Comparison of ENCODE assay signal across 8 cellular contexts in genomic region chr17:76147211-76148014, GRCh38. TPM values are rescaled to one million over a fixed set of nuclear protein-coding genes. Genes with fewer than 3 reads are reported as not detected.
DNase-seq lines count a peak whose midpoint lies in the region; ATAC-seq, FAIRE-seq and TF ChIP-seq lines count a peak whose summit lies in the region.

No MANE protein-coding gene starts in this region.

- CTCF ChIA-PET in A549 (lab: Yijun Ruan, JAX): interaction anchor here (0.8 to 21.1 kb wide), 11 partner anchors 9 to 133 kb away, joined by 3 to 206 read pairs (median 5); no protein-coding TSS in a partner anchor

- H3K9ac ChIP-seq in OCI-LY3 (ENCODE audit: low read length): no peak overlapping the region

- peak in 1 of 2 experiments; percentile 61; a peak in 3 of 6 replicates for ATAC-seq in A549
- ATAC-seq in HG02623 (IDR thresholded peaks at IDR 0.05; ENCODE audit: unreplicated experiment): no peak
- no peak for ATAC-seq in left lobe of liver
- ATAC-seq in GM21619 (IDR thresholded peaks at IDR 0.05; ENCODE audit: unreplicated experiment): no peak

- intact Hi-C loops in sigmoid colon (cut with DNase I): no loop called here

- no peaks in the 10 kb centered on the region for H3K79me2 ChIP-seq in DOHH2 (ENCODE audit: control insufficient read depth, low read length)
- H3K79me2 ChIP-seq in OCI-LY3 (ENCODE audit: low read length): no peaks in the 10 kb centered on the region

- H3K4me1 Mint-ChIP-seq in endothelial cell (ENCODE audit: unreplicated experiment): peaks cover 46% of the 10 kb centered on the region

- 69% methylated on average over 13 of the region's 13 CpGs for WGBS in A549 (ENCODE audit: missing lambda C conversion rate)
- WGBS in sigmoid colon, 2 donors: 89% methylated on average over 13 of the region's 13 CpGs

- peaks cover 8% of the 10 kb centered on the region for H3K27me3 Mint-ChIP-seq in endothelial cell (ENCODE audit: unreplicated experiment)

- H3K9me2 ChIP-seq in DOHH2 (replicated peaks; ENCODE audit: control insufficient read depth, low read length): no peaks in the 10 kb centered on the region

- TF ChIP-seq CTCF in A549 (IDR thresholded peaks at IDR 0.05) (peak; percentile 64), DOHH2 (IDR thresholded peaks at IDR 0.05; ENCODE audit: low read depth, low read length, poor library complexity, severe bottlenecking) (peak; percentile 66), OCI-LY3 (IDR thresholded peaks at IDR 0.05; ENCODE audit: low read depth, low read length) (peak; percentile 48), endothelial cell (IDR thresholded peaks at IDR 0.05; ENCODE audit: unreplicated experiment) (peak; percentile 78), sigmoid colon (IDR thresholded peaks at IDR 0.05) (peak in 3 of 4 experiments; percentile 39 to 52 (median 50))

- POLR2A ChIA-PET in A549 (lab: Yijun Ruan, JAX): interaction anchor here (0.6 kb wide), 1 partner anchor 54 kb away, joined by 8 read pairs; no protein-coding TSS in a partner anchor

- H3K36me3 Mint-ChIP-seq in endothelial cell (ENCODE audit: low read depth, unreplicated experiment): peaks cover 4% of the 10 kb centered on the region

- H3K4me1 ChIP-seq in A549: no peaks in the 10 kb centered on the region
- H3K4me1 ChIP-seq in DOHH2 (ENCODE audit: control insufficient read depth, low read length): peaks cover 47% of the 10 kb centered on the region
- peaks cover 37% of the 10 kb centered on the region for H3K4me1 ChIP-seq in OCI-LY3 (ENCODE audit: low read length)
- H3K4me1 ChIP-seq in sigmoid colon: peaks cover 0 to 18% (median 10%) of the 10 kb centered on the region in 4 donors

- no peak overlapping the region for H3K4me3 Mint-ChIP-seq in endothelial cell (ENCODE audit: unreplicated experiment)

- no peaks in the 10 kb centered on the region for H3K36me3 ChIP-seq in DOHH2 (ENCODE audit: control insufficient read depth, low read length)
- H3K36me3 ChIP-seq in OCI-LY3 (replicated peaks; ENCODE audit: low read depth, low read length): no peaks in the 10 kb centered on the region
- no peaks in the 10 kb centered on the region for H3K36me3 ChIP-seq in sigmoid colon

- H3K4me3 ChIP-seq in A549 (no peak overlapping the region), DOHH2 (ENCODE audit: low read length) (no peak overlapping the region), OCI-LY3 (ENCODE audit: low read length) (no peak overlapping the region), sigmoid colon (no peak overlapping the region)

- H3K27ac ChIP-seq in A549: no peak overlapping the region
- no peak overlapping the region for H3K27ac ChIP-seq in DOHH2 (ENCODE audit: low read depth, low read length)
- no peak overlapping the region for H3K27ac ChIP-seq in OCI-LY3 (ENCODE audit: low read length)
- no peak overlapping the region for H3K27ac ChIP-seq in sigmoid colon

- no peak for TF ChIP-seq POLR2A in A549 (IDR thresholded peaks at IDR 0.05; ENCODE audit: low read length)
- TF ChIP-seq POLR2A in sigmoid colon (IDR thresholded peaks at IDR 0.05): no peak

- no peak overlapping the region for H2AFZ ChIP-seq in OCI-LY3 (ENCODE audit: low read depth, low read length)

- H3K9me3 Mint-ChIP-seq in endothelial cell (ENCODE audit: unreplicated experiment): no peaks in the 10 kb centered on the region

- H3K4me2 ChIP-seq in A549 (no peak overlapping the region), DOHH2 (ENCODE audit: low read length) (no peak overlapping the region), OCI-LY3 (ENCODE audit: low read length) (no peak overlapping the region)

- peak in 1 of 2 experiments; percentile 64 for DNase-seq in A549 (ENCODE audit: low read depth in 1 of 2, low spot score in 1 of 2)
- DNase-seq in endothelial cell (ENCODE audit: low spot score): no peak
- peak; percentile 57 for DNase-seq in sigmoid colon
- DNase-seq in left lobe of liver (ENCODE audit: low spot score): no peak

- TF ChIP-seq EP300 in A549 (IDR thresholded peaks at IDR 0.05): no peak
- TF ChIP-seq EP300 in sigmoid colon (IDR thresholded peaks at IDR 0.05): no peak

- peak; percentile 55 to 59 for TF ChIP-seq RAD21 in A549 (conservative IDR thresholded peaks at IDR 0.05 in 1 of 2, IDR thresholded peaks at IDR 0.05 in 1 of 2)

- H3K27me3 ChIP-seq in DOHH2 (ENCODE audit: control insufficient read depth, low read length) (no peaks in the 10 kb centered on the region), OCI-LY3 (ENCODE audit: low read depth, low read length) (no peaks in the 10 kb centered on the region), sigmoid colon (no peaks in the 10 kb centered on the region)

- no peaks in the 10 kb centered on the region for H3K9me3 ChIP-seq in A549
- no peaks in the 10 kb centered on the region for H3K9me3 ChIP-seq in DOHH2 (ENCODE audit: control insufficient read depth, insufficient read depth, low read length)
- H3K9me3 ChIP-seq in OCI-LY3 (ENCODE audit: insufficient read depth, low read length): no peaks in the 10 kb centered on the region
- H3K9me3 ChIP-seq in sigmoid colon: no peaks in the 10 kb centered on the region

- peaks cover 7% of the 10 kb centered on the region for H3F3A ChIP-seq in DOHH2 (ENCODE audit: control insufficient read depth, insufficient read depth)

- no peak overlapping the region for H3K27ac Mint-ChIP-seq in endothelial cell (ENCODE audit: unreplicated experiment)

- no peak for FAIRE-seq in A549 (lab: Jason Lieb, UNC)

- H4K20me1 ChIP-seq in DOHH2 (ENCODE audit: control insufficient read depth, insufficient read depth, low read depth, low read length): no peaks in the 10 kb centered on the region
- no peaks in the 10 kb centered on the region for H4K20me1 ChIP-seq in OCI-LY3 (ENCODE audit: insufficient read depth, low read length)

TF ChIP-seq in A549, 52 proteins besides CTCF, POLR2A, EP300 and RAD21:
- TF ChIP-seq CEBPB (IDR thresholded peaks at IDR 0.05): 0 out of 4 replicates have a peak, but pooled peaks of 1 of the 2 experiments have one; percentile 11
- TF ChIP-seq SMC3 (IDR thresholded peaks at IDR 0.05): peak; percentile 59
- no peak for TF ChIP-seq MAFK (IDR thresholded peaks at IDR 0.05; ENCODE audit: partially characterized antibody)

RNA-seq across cellular contexts. Expression of gene FOXJ1, which starts 6.4 kb away (rescaled TPM):
- polyA plus RNA-seq in A549 (2011; rRNA removed) (0.09 TPM in 2 replicates), A549 (2017; fragmentation: RNase III; extraction: RNeasy Plus Mini Kit Qiagen cat#74134 plus additional on column Dnase treatment) (0.21 to 0.50 TPM (median 0.40 TPM) in 3 replicates), sigmoid colon (1 to 10 TPM in 1 of 3 donors, under 1 TPM in 2; 0.23 to 2.3 (median 0.60) TPM)
- polyA plus RNA-seq in A549 (2012; cell fraction: cytosol; rRNA removed): 0.59 and 0.71 TPM in 2 replicates
- polyA plus RNA-seq in A549 (2012; cell fraction: nucleus; rRNA removed): 1.3 and 2.8 TPM in 2 replicates
- polyA minus RNA-seq in A549 (2011; rRNA and poly(A)+ RNA removed): 0.10 TPM in 1 of 2 replicates, not detected in the other
- total RNA-seq in endothelial cell (ENCODE audit: unreplicated experiment) (2.1 TPM), sigmoid colon (under 1 TPM in 1 of 4 donors, not detected in 3; 0.14 TPM), left lobe of liver (0.08 TPM)

RNA-seq across cellular contexts. Expression of gene EXOC7, which starts 43.8 kb away (rescaled TPM):
- polyA plus RNA-seq in A549 (2011; rRNA removed): 64.5 and 76.4 TPM in 2 replicates
- polyA plus RNA-seq in A549 (2012; cell fraction: cytosol; rRNA removed): 50.7 and 57.0 TPM in 2 replicates
- 127 and 139 TPM in 2 replicates for polyA plus RNA-seq in A549 (2012; cell fraction: nucleus; rRNA removed)
- 63.0 to 72.3 TPM (median 71.0 TPM) in 3 replicates for polyA plus RNA-seq in A549 (2017; fragmentation: RNase III; extraction: RNeasy Plus Mini Kit Qiagen cat#74134 plus additional on column Dnase treatment)
- 135 and 140 TPM in 2 replicates for polyA minus RNA-seq in A549 (2011; rRNA and poly(A)+ RNA removed)
- 183 TPM for total RNA-seq in endothelial cell (ENCODE audit: unreplicated experiment)
- total RNA-seq in sigmoid colon: 10 to 100 TPM; 58.9 to 82.0 (median 75.3) TPM
- polyA plus RNA-seq in sigmoid colon: 10 to 100 TPM; 36.8 to 74.4 (median 38.4) TPM
- total RNA-seq in left lobe of liver: 51.3 TPM
